In the genomic region with DNA sequence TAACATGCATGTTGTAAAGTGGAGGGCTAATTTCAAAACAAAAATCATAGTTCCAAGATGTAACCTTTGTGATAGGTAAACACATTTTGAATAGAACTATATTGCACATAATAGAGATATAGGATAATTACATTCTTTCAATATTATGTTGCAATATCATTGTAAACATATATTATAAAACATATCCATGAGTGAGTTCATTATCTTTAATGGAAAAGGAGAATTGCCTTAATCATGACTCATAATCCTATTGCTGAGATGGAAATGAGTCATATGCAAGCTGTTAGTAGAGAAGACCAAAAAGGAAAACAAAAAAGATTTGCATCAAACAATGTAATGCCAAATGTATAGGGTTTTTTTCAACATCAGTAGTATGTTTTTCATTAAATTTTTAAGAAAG, we compare ENCODE assay signal across 2 cellular contexts.
TF ChIP-seq lines count a peak whose summit lies in the region.

No MANE protein-coding gene starts in this region.

TF ChIP-seq in IMR-90, 13 proteins besides CTCF, POLR2A, EP300 and RAD21 (continued from another document):
- TF ChIP-seq CEBPB (IDR thresholded peaks at IDR 0.05; ENCODE audit: low read depth, low read length): peak; percentile 59; the same call in 1 of the 2 replicates

TF ChIP-seq in SK-N-SH, 30 proteins besides CTCF, POLR2A, EP300 and RAD21 (continued from another document):
- TF ChIP-seq FOSL2 (IDR thresholded peaks at IDR 0.05; ENCODE audit: borderline replicate concordance, low read depth): peak; percentile 83
